25 cellular contexts compared by ENCODE assay signal in genomic region chr14:27945512-27945911, GRCh38.
"Had no signal": no experiment of that assay in that cellular context is flagged by ENCODE, and none has a peak within 500 bp of the region (broad histone marks: within the 10 kb centered on the region; RNA-seq: fewer than 3 reads in every experiment).

No MANE protein-coding gene starts in this region.

- H3K36me3 ChIP-seq: ovary, right lobe of liver, sigmoid colon, stomach, thoracic aorta, thyroid gland, tibial nerve, upper lobe of left lung, vagina had no signal

- DNase-seq: nephron progenitor cell; occipital lobe; ovary; posterior cingulate gyrus; psoas muscle; right cardiac atrium; right lobe of liver; sigmoid colon; small intestine; stimulated activated CD4-positive, alpha-beta T cell treated with anti-CD3 and anti-CD28 coated beads, Interleukin-15, amount 100 ng/mL, for 24 hours; stimulated activated CD4-positive, alpha-beta T cell treated with anti-CD3 and anti-CD28 coated beads, Interleukin-2, amount 100 ng/mL, for 24 hours; stimulated activated CD4-positive, alpha-beta T cell treated with anti-CD3 and anti-CD28 coated beads, Interleukin-2, amount 100 ng/mL, for 48 hours; stimulated activated CD4-positive, alpha-beta T cell treated with anti-CD3 and anti-CD28 coated beads, Interleukin-4, amount 100 ng/mL, for 24 hours; stimulated activated naive B cell treated with anti-CD40 and anti-IgM and Interleukin-4, amounts not matched to agents 10 μg/mL and 1 μg/mL and 100 μg/mL, for 72 hours; stimulated activated naive CD4-positive, alpha-beta T cell treated with Interleukin-2 at 50 U/mL for 16 hours; stomach; thyroid gland; trophoblast cell; upper lobe of left lung had no signal

- H3K4me3 ChIP-seq: ovary, psoas muscle, right lobe of liver, sigmoid colon, stomach, thoracic aorta, thyroid gland, tibial nerve, upper lobe of left lung, vagina had no signal

- H3K27ac ChIP-seq: ovary, parathyroid adenoma, psoas muscle, right lobe of liver, sigmoid colon, stomach, thoracic aorta, thyroid gland, tibial nerve, upper lobe of left lung, vagina had no signal

- H3K27me3 ChIP-seq: ovary, right lobe of liver, sigmoid colon, stomach, thyroid gland, tibial nerve, upper lobe of left lung, vagina had no signal

- H3K9me3 ChIP-seq: ovary, psoas muscle, right lobe of liver, sigmoid colon, thoracic aorta, thyroid gland, upper lobe of left lung, vagina had no signal

- H3K9ac ChIP-seq: parathyroid adenoma had no signal

- ATAC-seq: natural killer cell treated with Interleukin-12 subunit alpha and Interleukin-12 subunit beta and Interleukin-15 and Interleukin-18, amount 100 ng/mL, for 72 hours; psoas muscle; right cardiac atrium; right lobe of liver; stimulated activated effector memory CD8-positive, alpha-beta T cell treated with anti-CD3 and anti-CD28 coated beads, Interleukin-12 subunit alpha, Interleukin-12 subunit beta, amount 100 ng/mL, for 72 hours; stimulated activated naive B cell treated with anti-CD40 and anti-IgM and Interleukin-4, amounts not matched to agents 10 μg/mL and 1 μg/mL and 100 μg/mL, for 72 hours had no signal

- H2AFZ ChIP-seq: parathyroid adenoma had no signal

- H3K4me1 ChIP-seq: parathyroid adenoma, psoas muscle, right lobe of liver, sigmoid colon, stomach, thyroid gland, tibial nerve, upper lobe of left lung, vagina had no signal
